8 cellular contexts compared by ENCODE assay signal in genomic region chr20:1225263-1225728, GRCh38. TPM values are rescaled to one million over a fixed set of nuclear protein-coding genes. Genes with fewer than 3 reads are reported as not detected.
DNase-seq lines count a peak whose midpoint lies in the region; TF ChIP-seq lines count a peak whose summit lies in the region.

No MANE protein-coding gene starts in this region.

- H3K27me3 ChIP-seq in fibroblast of lung (ENCODE audit: control insufficient read depth, insufficient read depth, low read length) (peaks cover 4% of the 10 kb centered on the region), sigmoid colon (peaks cover 9 to 44% (median 35%) of the 10 kb centered on the region in 3 donors)

- TF ChIP-seq CTCF in RWPE1 (conservative IDR thresholded peaks at IDR 0.05; ENCODE audit: low read depth) (no peak), fibroblast of lung (conservative IDR thresholded peaks at IDR 0.05 in 1 of 2, IDR thresholded peaks at IDR 0.05 in 1 of 2; ENCODE audit: low read depth in 1 of 2, low read length in 2 of 2) (no peak), sigmoid colon (IDR thresholded peaks at IDR 0.05) (no peak)

- H2AFZ ChIP-seq in fibroblast of lung (ENCODE audit: low read length), result peak overlapping the region; percentile 72

- H3K9me3 ChIP-seq in fibroblast of lung (ENCODE audit: control insufficient read depth, insufficient read depth, low read depth, low read length) (no peaks in the 10 kb centered on the region), sigmoid colon (no peaks in the 10 kb centered on the region)

- peak overlapping the region; percentile 40; the same call in 1 of the 2 replicates for H3K27ac ChIP-seq in RWPE1
- H3K27ac ChIP-seq in fibroblast of lung (ENCODE audit: insufficient read depth, low read length), result no peak overlapping the region
- peak overlapping the region in 2 of 4 donors; percentile 27 to 65 for H3K27ac ChIP-seq in sigmoid colon

- CTCF ChIA-PET in RWPE1 (lab: Yijun Ruan, JAX), result interaction anchor here (0.6 to 1.4 kb wide), 5 partner anchors 12 to 245 kb away, joined by 3 to 4 read pairs (median 3); no protein-coding TSS in a partner anchor

- POLR2A ChIA-PET in RWPE1 (lab: Yijun Ruan, JAX; ENCODE audit: low non-redundant PET), result no interaction called here

- H3K4me3 ChIP-seq in fibroblast of lung (replicated peaks in 1 of 4; ENCODE audit: control extremely low read depth in 1 of 4, insufficient read depth in 1 of 4, low read depth in 3 of 4, low read length in 4 of 4), result peak overlapping the region; percentile 23 to 52 (median 48)
- H3K4me3 ChIP-seq in sigmoid colon, result peak overlapping the region; percentile 14 to 63 (median 52)

- H3K4me2 ChIP-seq in fibroblast of lung (ENCODE audit: extremely low read depth, insufficient read depth, low read length), result peak overlapping the region; percentile 59

- H4K20me1 ChIP-seq in fibroblast of lung (ENCODE audit: control insufficient read depth, extremely low read depth, insufficient read depth, low read length), result no peaks in the 10 kb centered on the region

- intact Hi-C loops in sigmoid colon (cut with DNase I), result no loop called here

- 2 to 7% methylated on average over 26 of the region's 26 CpGs for WGBS in sigmoid colon, 2 donors

- H3K9ac ChIP-seq in fibroblast of lung (ENCODE audit: insufficient read depth, low read length), result no peak overlapping the region

- no peaks in the 10 kb centered on the region for H3K36me3 ChIP-seq in fibroblast of lung (ENCODE audit: control insufficient read depth, insufficient read depth, low read length)
- no peaks in the 10 kb centered on the region for H3K36me3 ChIP-seq in sigmoid colon

- H3K4me1 ChIP-seq in fibroblast of lung (ENCODE audit: control insufficient read depth, extremely low read depth, insufficient read depth, low read length), result peaks cover 2% of the 10 kb centered on the region
- peaks cover 0 to 19% (median 14%) of the 10 kb centered on the region in 4 donors for H3K4me1 ChIP-seq in sigmoid colon

- H3K79me2 ChIP-seq in fibroblast of lung (ENCODE audit: control insufficient read depth, insufficient read depth, low read length), result no peaks in the 10 kb centered on the region

- TF ChIP-seq POLR2A in sigmoid colon (IDR thresholded peaks at IDR 0.05), result no peak

- DNase-seq in H4 (ENCODE audit: low spot score) (peak; percentile 39), RWPE1 (ENCODE audit: low spot score) (no peak), fibroblast of lung (ENCODE audit: low read depth in 2 of 2) (no peak), sigmoid colon (no peak), amygdala (lab: John Stamatoyannopoulos, UW) (no peak), NCI-H2081 (lab: John Stamatoyannopoulos, UW) (no peak), NCI-H187 treated with DMSO at 0.1 percent for 48 hours (lab: John Stamatoyannopoulos, UW) (no peak), AG08395 (ENCODE audit: low spot score) (no peak)

- TF ChIP-seq EP300 in sigmoid colon (IDR thresholded peaks at IDR 0.05), result no peak

RNA-seq across cellular contexts. Expression of gene RAD21L1, which starts 0.5 kb away (rescaled TPM):
- 0.12 TPM in 1 of 2 replicates, not detected in the other for total RNA-seq in H4 (2014; rRNA removed; shearing (Covaris generic))
- total RNA-seq in fibroblast of lung (0.50 TPM in 1 of 2 replicates, not detected in the other), sigmoid colon (not detected)
- polyA plus RNA-seq in fibroblast of lung (0.10 and 0.16 TPM in 2 replicates), sigmoid colon (not detected)
- 0.16 TPM in 1 of 2 replicates, not detected in the other for polyA plus RNA-seq in fibroblast of lung (2012)
- not detected in 2 replicates for polyA minus RNA-seq in fibroblast of lung (ENCODE audit: low replicate concordance)

RNA-seq across cellular contexts. Expression of gene C20orf202, which starts 22.0 kb away (rescaled TPM):
- not detected in 2 replicates for total RNA-seq in H4 (2014; rRNA removed; shearing (Covaris generic))
- total RNA-seq in fibroblast of lung (under 0.01 TPM in 1 of 2 replicates, not detected in the other), sigmoid colon (not detected)
- polyA plus RNA-seq in fibroblast of lung (not detected in 2 replicates), sigmoid colon (under 1 TPM in 1 of 3 donors, not detected in 2; 0.13 TPM)
- polyA plus RNA-seq in fibroblast of lung (2012), result not detected in 2 replicates
- not detected in 2 replicates for polyA minus RNA-seq in fibroblast of lung (ENCODE audit: low replicate concordance)

RNA-seq across cellular contexts. Expression of gene TMEM74B, which starts 40.5 kb away (rescaled TPM):
- total RNA-seq in H4 (2014; rRNA removed; shearing (Covaris generic)), result 0.52 TPM in 1 of 2 replicates, not detected in the other
- not detected in 2 replicates for total RNA-seq in fibroblast of lung
- not detected in 2 replicates for polyA plus RNA-seq in fibroblast of lung
- polyA plus RNA-seq in fibroblast of lung (2012), result not detected in 2 replicates
- polyA minus RNA-seq in fibroblast of lung (ENCODE audit: low replicate concordance), result 0.22 TPM in 1 of 2 replicates, not detected in the other
- total RNA-seq in sigmoid colon, result under 1 TPM in 1 of 4 donors, not detected in 3; 0.33 TPM
- polyA plus RNA-seq in sigmoid colon, result 1 to 10 TPM in 1 of 3 donors, not detected in 2; 2.9 TPM

RNA-seq across cellular contexts. Expression of gene SNPH, which starts 40.8 kb away (rescaled TPM):
- 0.99 and 1.5 TPM in 2 replicates for total RNA-seq in H4 (2014; rRNA removed; shearing (Covaris generic))
- total RNA-seq in fibroblast of lung, result 9.5 and 18.5 TPM in 2 replicates
- 0.85 and 1.3 TPM in 2 replicates for polyA plus RNA-seq in fibroblast of lung
- 5.4 and 7.3 TPM in 2 replicates for polyA plus RNA-seq in fibroblast of lung (2012)
- polyA minus RNA-seq in fibroblast of lung (ENCODE audit: low replicate concordance), result 6.2 and 7.9 TPM in 2 replicates
- 10 to 100 TPM in 1 of 4 donors, 1 to 10 TPM in 3; 6.4 to 21.0 (median 8.9) TPM for total RNA-seq in sigmoid colon
- polyA plus RNA-seq in sigmoid colon, result 1 to 10 TPM in 1 of 3 donors, under 1 TPM in 2; under 0.01 to 4.4 (median 0.23) TPM
